In genomic region chr3:186589856-186590579, GRCh38 we compare ENCODE assay signal across 11 cellular contexts. TPM values are rescaled to one million over a fixed set of nuclear protein-coding genes. Genes with fewer than 3 reads are reported as not detected.
DNase-seq lines count a peak whose midpoint lies in the region; ATAC-seq and TF ChIP-seq lines count a peak whose summit lies in the region.
"Had no signal": no experiment of that assay in that cellular context is flagged by ENCODE, and none has a peak within 500 bp of the region (broad histone marks: within the 10 kb centered on the region; RNA-seq: fewer than 3 reads in every experiment).

No MANE protein-coding gene starts in this region.

- POLR2A ChIA-PET in CD8-positive, alpha-beta T cell (lab: Charles Lee) = no interaction called here

- CTCF ChIA-PET in CD8-positive, alpha-beta T cell (lab: Charles Lee) = interaction anchor here (0.7 to 15.8 kb wide), 5 partner anchors 20 to 349 kb away, joined by 3 to 110 read pairs (median 3); partner anchors contain the start of gene AHSG

- intact Hi-C loops in CD8-positive, alpha-beta T cell (cut with DNase I, micrococcal nuclease) = no loop called here
- intact Hi-C loops in vagina (cut with DNase I) = no loop called here

- H3K27ac ChIP-seq in CD8-positive, alpha-beta T cell (ENCODE audit: low read depth, low read length) = no peak overlapping the region
- H3K27ac ChIP-seq in vagina = no peak overlapping the region
- no peak overlapping the region for H3K27ac ChIP-seq in suprapubic skin
- H3K27ac ChIP-seq: parathyroid adenoma, upper lobe of left lung had no signal

- no peak overlapping the region for H3K4me3 Mint-ChIP-seq in CD8-positive, alpha-beta T cell
- H3K4me3 Mint-ChIP-seq in T-helper 2 cell treated with Interferon-gamma antibody and Interleukin-4, amounts not matched to agents 5 μg/mL and 100 μg/mL, for 36 hours = peak overlapping the region; percentile 3

- H3K9me3 Mint-ChIP-seq in CD8-positive, alpha-beta T cell = no peaks in the 10 kb centered on the region
- H3K9me3 Mint-ChIP-seq in T-helper 2 cell treated with Interferon-gamma antibody and Interleukin-4, amounts not matched to agents 5 μg/mL and 100 μg/mL, for 36 hours = no peaks in the 10 kb centered on the region

- no peak overlapping the region for H3K4me3 ChIP-seq in CD8-positive, alpha-beta T cell (ENCODE audit: low read depth, low read length)
- H3K4me3 ChIP-seq in kidney epithelial cell (ENCODE audit: low read depth, low read length) = no peak overlapping the region
- H3K4me3 ChIP-seq in vagina = no peak overlapping the region
- H3K4me3 ChIP-seq in suprapubic skin = no peak overlapping the region
- H3K4me3 ChIP-seq: upper lobe of left lung had no signal

- H3K27me3 ChIP-seq in CD8-positive, alpha-beta T cell (ENCODE audit: insufficient read depth, low read length) = no peaks in the 10 kb centered on the region
- H3K27me3 ChIP-seq in kidney epithelial cell (ENCODE audit: control insufficient read depth, insufficient read depth, low read length) (no peaks in the 10 kb centered on the region), vagina (no peaks in the 10 kb centered on the region), suprapubic skin (no peaks in the 10 kb centered on the region)
- H3K27me3 ChIP-seq: upper lobe of left lung had no signal

- 49% methylated on average over 5 of the region's 5 CpGs for whole genome bisulfite sequencing in suprapubic skin

- no peak for TF ChIP-seq EP300 in suprapubic skin (IDR thresholded peaks at IDR 0.05)

- H3K4me1 ChIP-seq in CD8-positive, alpha-beta T cell (ENCODE audit: insufficient read depth, low read length) = no peaks in the 10 kb centered on the region
- H3K4me1 ChIP-seq in vagina (no peaks in the 10 kb centered on the region), suprapubic skin (peaks cover 15% of the 10 kb centered on the region)
- H3K4me1 ChIP-seq: parathyroid adenoma, upper lobe of left lung had no signal

- TF ChIP-seq CTCF in CD8-positive, alpha-beta T cell (IDR thresholded peaks at IDR 0.05) = no peak
- TF ChIP-seq CTCF in kidney epithelial cell (IDR thresholded peaks at IDR 0.05; ENCODE audit: insufficient read depth, low read length, poor library complexity, severe bottlenecking) = no peak
- no peak for TF ChIP-seq CTCF in vagina (IDR thresholded peaks at IDR 0.05)
- TF ChIP-seq CTCF in suprapubic skin (IDR thresholded peaks at IDR 0.05) = no peak

- no peak overlapping the region for H3K27ac Mint-ChIP-seq in CD8-positive, alpha-beta T cell
- no peak overlapping the region for H3K27ac Mint-ChIP-seq in T-helper 2 cell treated with Interferon-gamma antibody and Interleukin-4, amounts not matched to agents 5 μg/mL and 100 μg/mL, for 36 hours

- peak; percentile 71 for ATAC-seq in CD8-positive, alpha-beta T cell
- ATAC-seq in HG03469 (IDR thresholded peaks at IDR 0.05; ENCODE audit: unreplicated experiment) (no peak), HG03432 (IDR thresholded peaks at IDR 0.05; ENCODE audit: unreplicated experiment) (no peak)

- peaks cover 5% of the 10 kb centered on the region for H3K4me1 Mint-ChIP-seq in CD8-positive, alpha-beta T cell (ENCODE audit: low read depth)
- H3K4me1 Mint-ChIP-seq in T-helper 2 cell treated with Interferon-gamma antibody and Interleukin-4, amounts not matched to agents 5 μg/mL and 100 μg/mL, for 36 hours (ENCODE audit: low read depth) = peaks cover 18% of the 10 kb centered on the region

- H3K9me3 ChIP-seq in CD8-positive, alpha-beta T cell (ENCODE audit: low read length) = no peaks in the 10 kb centered on the region
- H3K9me3 ChIP-seq in vagina (no peaks in the 10 kb centered on the region), suprapubic skin (no peaks in the 10 kb centered on the region)
- H3K9me3 ChIP-seq: upper lobe of left lung had no signal

- H3K36me3 Mint-ChIP-seq in CD8-positive, alpha-beta T cell = peaks cover 13% of the 10 kb centered on the region
- H3K36me3 Mint-ChIP-seq in T-helper 2 cell treated with Interferon-gamma antibody and Interleukin-4, amounts not matched to agents 5 μg/mL and 100 μg/mL, for 36 hours (ENCODE audit: low read depth) = peaks cover 16% of the 10 kb centered on the region

- H3K27me3 Mint-ChIP-seq in CD8-positive, alpha-beta T cell (ENCODE audit: low read depth) = no peaks in the 10 kb centered on the region
- peaks cover 3% of the 10 kb centered on the region for H3K27me3 Mint-ChIP-seq in T-helper 2 cell treated with Interferon-gamma antibody and Interleukin-4, amounts not matched to agents 5 μg/mL and 100 μg/mL, for 36 hours (ENCODE audit: low read depth)

- TF ChIP-seq POLR2A in vagina (IDR thresholded peaks at IDR 0.05) = no peak
- TF ChIP-seq POLR2A in suprapubic skin (IDR thresholded peaks at IDR 0.05) = no peak

- H3K36me3 ChIP-seq in CD8-positive, alpha-beta T cell (ENCODE audit: insufficient read depth, low read length) = peaks cover 5% of the 10 kb centered on the region
- H3K36me3 ChIP-seq in kidney epithelial cell (ENCODE audit: control insufficient read depth, insufficient read depth, low read length) = peaks cover 1% of the 10 kb centered on the region
- H3K36me3 ChIP-seq in vagina = peaks cover 0 to 13% of the 10 kb centered on the region in 2 donors
- peaks cover 13% of the 10 kb centered on the region for H3K36me3 ChIP-seq in suprapubic skin

- DNase-seq in CD8-positive, alpha-beta T cell = no peak
- DNase-seq in HPDE6-E6E7 (ENCODE audit: extremely low spot score) (peak; percentile 80), kidney epithelial cell (ENCODE audit: low read depth) (peak; percentile 34), vagina (ENCODE audit: extremely low spot score in 2 of 2) (no peak), suprapubic skin (ENCODE audit: low spot score in 2 of 2) (no peak)
- DNase-seq in T-helper 2 cell treated with Interferon-gamma antibody and Interleukin-4, amounts not matched to agents 5 μg/mL and 100 μg/mL, for 36 hours (ENCODE audit: low spot score) = no peak
- DNase-seq: DMS 273 treated with DMSO at 0.1 percent for 48 hours had no signal

RNA-seq across cellular contexts. Expression of gene DNAJB11, which starts 19.5 kb away (rescaled TPM):
- total RNA-seq in CD8-positive, alpha-beta T cell = 10 to 100 TPM; 70.2 to 73.4 TPM
- total RNA-seq in kidney epithelial cell (83.2 and 93.5 TPM in 2 replicates), vagina (34.6 TPM), suprapubic skin (10 to 100 TPM; 30.3 to 35.9 (median 30.9) TPM)

RNA-seq across cellular contexts. Expression of gene AHSG, which starts 22.8 kb away (rescaled TPM):
- total RNA-seq in CD8-positive, alpha-beta T cell = not detected
- total RNA-seq in kidney epithelial cell (not detected in 2 replicates), vagina (not detected), suprapubic skin (under 1 TPM in 2 of 4 donors, not detected in 2; 0.30 to 0.97 TPM)

RNA-seq across cellular contexts. Expression of gene TBCCD1, which starts 22.9 kb away (rescaled TPM):
- 10 to 100 TPM in 1 of 2 experiments, 1 to 10 TPM in 1; 9.9 to 10.6 TPM for total RNA-seq in CD8-positive, alpha-beta T cell
- total RNA-seq in kidney epithelial cell (10.3 and 16.1 TPM in 2 replicates), vagina (10.6 TPM), suprapubic skin (10 to 100 TPM; 16.6 to 19.8 (median 17.6) TPM)

RNA-seq across cellular contexts. Expression of gene CRYGS, which starts 45.8 kb away (rescaled TPM):
- 1 to 10 TPM; 1.5 to 2.0 TPM for total RNA-seq in CD8-positive, alpha-beta T cell
- total RNA-seq in kidney epithelial cell = 1.8 and 2.7 TPM in 2 replicates
- not detected for total RNA-seq in vagina
- total RNA-seq in suprapubic skin = 1 to 10 TPM; 2.2 to 6.7 (median 3.6) TPM

RNA-seq across cellular contexts. Expression of gene FETUB, which starts 50.2 kb away (rescaled TPM):
- total RNA-seq in CD8-positive, alpha-beta T cell = not detected
- not detected in 2 replicates for total RNA-seq in kidney epithelial cell
- 3.7 TPM for total RNA-seq in vagina
- 10 to 100 TPM in 2 of 4 donors, 1 to 10 TPM in 2; 3.9 to 16.0 (median 10.4) TPM for total RNA-seq in suprapubic skin
- total RNA-seq: upper lobe of left lung had no signal

Comparison
In these comparisons a context has a peak if more than half of its experiments do, and no peak if none do; other contexts are left out.
1. DNase-seq: peak in HPDE6-E6E7 (single experiment) and kidney epithelial cell (single experiment); none in CD8-positive, alpha-beta T cell (0 of 7), T-helper 2 cell treated with Interferon-gamma antibody and Interleukin-4, amounts not matched to agents 5 μg/mL and 100 μg/mL, for 36 hours (single experiment), vagina (0 of 2) and suprapubic skin (0 of 2).